In genomic region chr16:67665598-67665997, GRCh38 we compare ENCODE assay signal across 6 cellular contexts. TPM values are rescaled to one million over a fixed set of nuclear protein-coding genes. Genes with fewer than 3 reads are reported as not detected.
A peak's percentile ranks its signal among the peaks of the same experiment; 100 is the strongest.
DNase-seq lines count a peak whose midpoint lies in the region; ATAC-seq, FAIRE-seq and TF ChIP-seq lines count a peak whose summit lies in the region.

No MANE protein-coding gene starts in this region.

- in situ Hi-C loops in K562 (cut with MboI): loop anchor here (5.0 kb wide), 1 partner anchor 262 kb away; no protein-coding TSS in a partner anchor

- no peaks in the 10 kb centered on the region for H3K9me3 ChIP-seq in HCT116 (ENCODE audit: control insufficient read depth in 1 of 2, insufficient read depth in 1 of 2, low read depth in 1 of 2, low read length in 2 of 2)
- H3K9me3 ChIP-seq in K562 (replicated peaks; ENCODE audit: control insufficient read depth, insufficient read depth, low read depth, low read length): no peaks in the 10 kb centered on the region
- no peaks in the 10 kb centered on the region for H3K9me3 ChIP-seq in osteoblast (ENCODE audit: low read depth, low read length)

- H2AFZ ChIP-seq in HCT116 (ENCODE audit: low read depth, low read length, poor library complexity, severe bottlenecking) (no peak overlapping the region), K562 (ENCODE audit: low read depth, low read length) (peak overlapping the region; percentile 99), osteoblast (ENCODE audit: low read length) (peak overlapping the region; percentile 35)

- H3K9me2 ChIP-seq in HCT116 (ENCODE audit: insufficient read depth): no peaks in the 10 kb centered on the region

- ATAC-seq in HCT116 (no peak), K562 (no peak), esophagus mucosa (no peak)

- H3K79me2 ChIP-seq in HCT116 (ENCODE audit: insufficient read depth, low read length) (peaks cover 5% of the 10 kb centered on the region; the same call in 1 of the 2 replicates), K562 (ENCODE audit: control insufficient read depth, insufficient read depth, low read length) (peaks cover 3% of the 10 kb centered on the region; the same call in 1 of the 3 replicates), osteoblast (ENCODE audit: insufficient read depth, low read length) (peaks cover 4% of the 10 kb centered on the region)

- H3K36me3 ChIP-seq in HCT116 (ENCODE audit: control insufficient read depth in 1 of 2, insufficient read depth in 2 of 2, low read length in 2 of 2) (no peaks in the 10 kb centered on the region), K562 (ENCODE audit: control insufficient read depth, insufficient read depth, low read length) (peaks cover 7% of the 10 kb centered on the region; the same call in 2 of the 3 replicates), osteoblast (ENCODE audit: insufficient read depth, low read length) (peaks cover 5% of the 10 kb centered on the region)

- no peaks in the 10 kb centered on the region for H3K27me3 ChIP-seq in HCT116 (ENCODE audit: insufficient read depth, low read length)
- H3K27me3 ChIP-seq in K562 (ENCODE audit: control insufficient read depth in 2 of 2, insufficient read depth in 2 of 2, low read length in 2 of 2): no peaks in the 10 kb centered on the region
- H3K27me3 ChIP-seq in osteoblast (ENCODE audit: insufficient read depth, low read length): no peaks in the 10 kb centered on the region

- intact Hi-C loops in HCT116 (cut with micrococcal nuclease): loop anchor here (10.0 kb wide), 1 partner anchor 711 kb away; no protein-coding TSS in a partner anchor
- intact Hi-C loops in K562 (cut with micrococcal nuclease): no loop called here

- 61% methylated on average over 5 of the region's 5 CpGs for WGBS in K562 (ENCODE audit: insufficient coverage, low coverage, missing lambda C conversion rate)

- RAD21 ChIA-PET in HCT116 (lab: Charles Lee; ENCODE audit: low non-redundant PET in 1 of 2, low total read pairs in 2 of 2, uncharacterized antibody in 2 of 2, unreplicated experiment in 2 of 2): no interaction called here

- TF ChIP-seq RAD21 in HCT116 (IDR thresholded peaks at IDR 0.05; ENCODE audit: low read depth) (no peak), K562 (CRISPR knock-in tag; conservative IDR thresholded peaks at IDR 0.05 in 1 of 2, IDR thresholded peaks at IDR 0.05 in 1 of 2) (no peak)

- no peak for TF ChIP-seq CTCF in HCT116 (IDR thresholded peaks at IDR 0.05 in 2 of 3, conservative IDR thresholded peaks at IDR 0.05 in 1 of 3; ENCODE audit: borderline replicate concordance in 1 of 3, insufficient read depth in 1 of 3, low read depth in 2 of 3, low read length in 2 of 3)
- TF ChIP-seq CTCF in K562 (IDR thresholded peaks at IDR 0.05 in 2 of 3, conservative IDR thresholded peaks at IDR 0.05 in 1 of 3; ENCODE audit: insufficient read depth in 2 of 3, low read depth in 1 of 3, low read length in 3 of 3): no peak
- no peak for TF ChIP-seq CTCF in osteoblast (IDR thresholded peaks at IDR 0.05; ENCODE audit: extremely low read depth, low read depth, low read length)

- TF ChIP-seq POLR2A in HCT116 (IDR thresholded peaks at IDR 0.05; ENCODE audit: borderline replicate concordance, extremely low read depth, insufficient read depth, insufficient read length) (no peak), K562 (conservative IDR thresholded peaks at IDR 0.05) (no peak)

- H3K4me1 ChIP-seq in HCT116 (ENCODE audit: control insufficient read depth in 1 of 2, insufficient read depth in 2 of 2, low read length in 2 of 2) (peaks cover 9 to 44% of the 10 kb centered on the region in 2 experiments; a peak in 3 of 4 replicates), K562 (replicated peaks in 1 of 2; ENCODE audit: control insufficient read depth in 2 of 2, insufficient read depth in 2 of 2, low read length in 2 of 2) (peaks cover 14 to 58% of the 10 kb centered on the region in 2 experiments), osteoblast (ENCODE audit: insufficient read depth, low read length) (peaks cover 15% of the 10 kb centered on the region)

- H4K20me1 ChIP-seq in HCT116 (ENCODE audit: insufficient read depth) (no peaks in the 10 kb centered on the region), K562 (replicated peaks; ENCODE audit: control insufficient read depth, insufficient read depth, low read length) (peaks cover 2% of the 10 kb centered on the region; the same call in 1 of the 2 replicates), osteoblast (ENCODE audit: insufficient read depth, low read length) (no peaks in the 10 kb centered on the region)

- POLR2A ChIA-PET in HCT116 (lab: Charles Lee) (no interaction called here), K562 (lab: Yijun Ruan, JAX) (interaction anchor here (0.6 to 1.5 kb wide), 3 partner anchors 17 to 270 kb away, joined by 3 to 6 read pairs (median 4); no protein-coding TSS in a partner anchor)

- no peak for TF ChIP-seq EP300 in K562 (IDR thresholded peaks at IDR 0.05; ENCODE audit: low read length)

- no peaks in the 10 kb centered on the region for H3K9me1 ChIP-seq in K562 (ENCODE audit: control insufficient read depth, insufficient read depth, low read length)

- TSS peak; percentile 49 for BruUV-seq in HCT116 (replicated peaks; lab: Mats Ljungman, UMichigan)
- TSS peak; percentile 49 for BruUV-seq in K562 (replicated peaks; lab: Mats Ljungman, UMichigan)

- peak overlapping the region; percentile 50; the same call in 1 of the 2 replicates for H3K27ac ChIP-seq in HCT116 (ENCODE audit: low read depth, low read length)
- H3K27ac ChIP-seq in K562 (ENCODE audit: extremely low read depth, low read depth, low read length): no peak overlapping the region
- peak overlapping the region; percentile 43 for H3K27ac ChIP-seq in osteoblast (ENCODE audit: low read depth, low read length)

- peak; percentile 19 for FAIRE-seq in K562 (lab: Jason Lieb, UNC)

- DNase-seq in HCT116 (ENCODE audit: low read depth, low spot score) (no peak), K562 (ENCODE audit: extremely low read depth in 1 of 4, low spot score in 3 of 4) (no peak), osteoblast (ENCODE audit: insufficient read length, low spot score, missing footprints) (peak; percentile 59), EL (no peak), occipital lobe (lab: John Stamatoyannopoulos, UW) (no peak)

- H3K9ac ChIP-seq in HCT116 (ENCODE audit: low read length): peak overlapping the region; percentile 78
- H3K9ac ChIP-seq in K562 (ENCODE audit: insufficient read depth in 1 of 2, low read depth in 2 of 2, low read length in 2 of 2): peak overlapping the region; percentile 63 to 95

- peak overlapping the region; percentile 63 to 71 for H3K4me3 ChIP-seq in HCT116 (replicated peaks in 1 of 2; ENCODE audit: low read depth in 1 of 2, low read length in 2 of 2)
- peak overlapping the region; percentile 78 for H3K4me3 ChIP-seq in K562
- peak overlapping the region; percentile 85 for H3K4me3 ChIP-seq in osteoblast (ENCODE audit: insufficient read depth, low read length)

- CTCF ChIA-PET in HCT116 (lab: Charles Lee) (interaction anchor here (1.3 kb wide), 1 partner anchor 119 kb away, joined by 7 read pairs; no protein-coding TSS in a partner anchor), K562 (lab: Yijun Ruan, JAX; ENCODE audit: low intra/inter-chr PET ratio) (interaction anchor here (0.6 kb wide), 1 partner anchor 152 kb away, joined by 4 read pairs; no protein-coding TSS in a partner anchor)

- H3K4me2 ChIP-seq in HCT116 (ENCODE audit: low read length) (peak overlapping the region; percentile 98), K562 (ENCODE audit: insufficient read depth, low read length) (peak overlapping the region; percentile 74), osteoblast (ENCODE audit: insufficient read depth, low read length) (peak overlapping the region; percentile 85)

RNA-seq across cellular contexts. Expression of gene ENKD1, which starts 1.0 kb away (rescaled TPM):
- total RNA-seq in HCT116 (2021; ENCODE audit: unreplicated experiment) (16.8 TPM), K562 (2014; rRNA removed) (26.4 and 26.9 TPM in 2 replicates), K562 (2014; rRNA removed; fragmentation: Illumina TruSeq; extraction: Trizol) (5.2 and 6.9 TPM in 2 replicates), K562 (2015; rRNA removed; fragmentation: Illumina TruSeq; extraction: Trizol) (10.0 and 10.4 TPM in 2 replicates), K562 (2021) (21.2 and 21.4 TPM in 2 replicates), osteoblast (13.3 and 15.9 TPM in 2 replicates), esophagus mucosa (3.8 TPM), occipital lobe (6.2 TPM)
- polyA plus RNA-seq in HCT116 (2012): 19.8 and 20.2 TPM in 2 replicates
- total RNA-seq in K562 (2011; cell fraction: chromatin; rRNA removed; ENCODE audit: low replicate concordance): 9.2 and 22.5 TPM in 2 replicates
- total RNA-seq in K562 (2011; cell fraction: nucleolus; rRNA removed): 20.0 and 29.5 TPM in 2 replicates
- 11.5 and 14.6 TPM in 2 replicates for total RNA-seq in K562 (2011; cell fraction: nucleoplasm; rRNA removed)
- polyA plus RNA-seq in K562 (2011; rRNA removed) (8.3 and 10.0 TPM in 2 replicates), K562 (2014; fragmentation: Illumina TruSeq; extraction: Trizol) (4.4 and 11.6 TPM in 2 replicates), K562 (2014; fragmentation: Nextera tagmentation; extraction: Ambion mirVana) (1 to 10 TPM; 1.1 to 1.6 TPM), K562 (2014; rRNA removed) (25.2 and 27.2 TPM in 2 replicates)
- 10.7 and 27.8 TPM in 2 replicates for polyA plus RNA-seq in K562 (2011; cell fraction: cytosol; rRNA removed)
- polyA plus RNA-seq in K562 (2011; cell fraction: nucleus; rRNA removed): 31.0 and 66.3 TPM in 2 replicates
- 15.3 and 19.8 TPM in 2 replicates for polyA plus RNA-seq in K562 (2012)
- polyA minus RNA-seq in K562 (2011; rRNA and poly(A)+ RNA removed): 2.5 and 3.0 TPM in 2 replicates
- polyA minus RNA-seq in K562 (2011; cell fraction: cytosol; rRNA and poly(A)+ RNA removed): 5.2 and 8.1 TPM in 2 replicates
- 6.9 and 8.1 TPM in 2 replicates for polyA minus RNA-seq in K562 (2011; cell fraction: nucleus; rRNA and poly(A)+ RNA removed)

RNA-seq across cellular contexts. Expression of gene C16orf86, which starts 1.0 kb away (rescaled TPM):
- total RNA-seq in HCT116 (2021; ENCODE audit: unreplicated experiment): 0.79 TPM
- polyA plus RNA-seq in HCT116 (2012): 0.23 and 0.25 TPM in 2 replicates
- total RNA-seq in K562 (2011; cell fraction: chromatin; rRNA removed; ENCODE audit: low replicate concordance): 0.25 and 0.76 TPM in 2 replicates
- total RNA-seq in K562 (2011; cell fraction: nucleolus; rRNA removed): 0.79 and 1.0 TPM in 2 replicates
- 0.29 and 1.3 TPM in 2 replicates for total RNA-seq in K562 (2011; cell fraction: nucleoplasm; rRNA removed)
- total RNA-seq in K562 (2014; rRNA removed): 0.94 and 1.2 TPM in 2 replicates
- total RNA-seq in K562 (2014; rRNA removed; fragmentation: Illumina TruSeq; extraction: Trizol): not detected in 2 replicates
- total RNA-seq in K562 (2015; rRNA removed; fragmentation: Illumina TruSeq; extraction: Trizol): 0.22 and 0.34 TPM in 2 replicates
- 0.33 and 2.2 TPM in 2 replicates for total RNA-seq in K562 (2021)
- 0.15 and 0.37 TPM in 2 replicates for polyA plus RNA-seq in K562 (2011; rRNA removed)
- 0.43 and 0.48 TPM in 2 replicates for polyA plus RNA-seq in K562 (2011; cell fraction: cytosol; rRNA removed)
- 1.4 and 2.2 TPM in 2 replicates for polyA plus RNA-seq in K562 (2011; cell fraction: nucleus; rRNA removed)
- polyA plus RNA-seq in K562 (2012): 0.56 and 1.4 TPM in 2 replicates
- polyA plus RNA-seq in K562 (2014; fragmentation: Illumina TruSeq; extraction: Trizol): 0.13 and 0.26 TPM in 2 replicates
- not detected for polyA plus RNA-seq in K562 (2014; fragmentation: Nextera tagmentation; extraction: Ambion mirVana)
- polyA plus RNA-seq in K562 (2014; rRNA removed): 0.74 and 0.76 TPM in 2 replicates
- polyA minus RNA-seq in K562 (2011; rRNA and poly(A)+ RNA removed): not detected in 2 replicates
- polyA minus RNA-seq in K562 (2011; cell fraction: cytosol; rRNA and poly(A)+ RNA removed): not detected in 2 replicates
- polyA minus RNA-seq in K562 (2011; cell fraction: nucleus; rRNA and poly(A)+ RNA removed): 0.54 and 0.56 TPM in 2 replicates
- 6.2 and 6.9 TPM in 2 replicates for total RNA-seq in osteoblast
- 0.84 TPM for total RNA-seq in esophagus mucosa
- total RNA-seq in occipital lobe: 3.1 TPM

RNA-seq across cellular contexts. Expression of gene PARD6A, which starts 4.8 kb away (rescaled TPM):
- total RNA-seq in HCT116 (2021; ENCODE audit: unreplicated experiment) (5.6 TPM), K562 (2014; rRNA removed) (1.00 and 1.8 TPM in 2 replicates), K562 (2014; rRNA removed; fragmentation: Illumina TruSeq; extraction: Trizol) (0.26 and 0.44 TPM in 2 replicates), K562 (2015; rRNA removed; fragmentation: Illumina TruSeq; extraction: Trizol) (0.14 and 0.68 TPM in 2 replicates), K562 (2021) (0.85 and 2.0 TPM in 2 replicates), osteoblast (2.4 and 2.9 TPM in 2 replicates), esophagus mucosa (1.8 TPM), occipital lobe (8.3 TPM)
- polyA plus RNA-seq in HCT116 (2012): 7.5 and 9.1 TPM in 2 replicates
- 0.33 and 0.72 TPM in 2 replicates for total RNA-seq in K562 (2011; cell fraction: chromatin; rRNA removed; ENCODE audit: low replicate concordance)
- 0.50 and 1.1 TPM in 2 replicates for total RNA-seq in K562 (2011; cell fraction: nucleolus; rRNA removed)
- total RNA-seq in K562 (2011; cell fraction: nucleoplasm; rRNA removed): 0.44 and 0.46 TPM in 2 replicates
- polyA plus RNA-seq in K562 (2011; rRNA removed) (0.42 and 0.52 TPM in 2 replicates), K562 (2014; fragmentation: Illumina TruSeq; extraction: Trizol) (0.28 and 0.75 TPM in 2 replicates), K562 (2014; fragmentation: Nextera tagmentation; extraction: Ambion mirVana) (under 1 TPM; 0.04 to 0.13 TPM), K562 (2014; rRNA removed) (0.46 and 0.81 TPM in 2 replicates)
- 1.4 and 3.0 TPM in 2 replicates for polyA plus RNA-seq in K562 (2011; cell fraction: cytosol; rRNA removed)
- polyA plus RNA-seq in K562 (2011; cell fraction: nucleus; rRNA removed): 0.72 and 1.5 TPM in 2 replicates
- 0.83 and 1.0 TPM in 2 replicates for polyA plus RNA-seq in K562 (2012)
- not detected in 2 replicates for polyA minus RNA-seq in K562 (2011; rRNA and poly(A)+ RNA removed)
- not detected in 2 replicates for polyA minus RNA-seq in K562 (2011; cell fraction: cytosol; rRNA and poly(A)+ RNA removed)
- polyA minus RNA-seq in K562 (2011; cell fraction: nucleus; rRNA and poly(A)+ RNA removed): 0.27 and 1.00 TPM in 2 replicates

RNA-seq across cellular contexts. Expression of gene ACD, which starts 5.5 kb away (rescaled TPM):
- total RNA-seq in HCT116 (2021; ENCODE audit: unreplicated experiment): 53.8 TPM
- polyA plus RNA-seq in HCT116 (2012): 47.0 and 53.5 TPM in 2 replicates
- total RNA-seq in K562 (2011; cell fraction: chromatin; rRNA removed; ENCODE audit: low replicate concordance): 27.7 and 92.8 TPM in 2 replicates
- 78.5 and 91.1 TPM in 2 replicates for total RNA-seq in K562 (2011; cell fraction: nucleolus; rRNA removed)
- total RNA-seq in K562 (2011; cell fraction: nucleoplasm; rRNA removed): 47.1 and 51.1 TPM in 2 replicates
- 34.9 and 46.5 TPM in 2 replicates for total RNA-seq in K562 (2014; rRNA removed)
- total RNA-seq in K562 (2014; rRNA removed; fragmentation: Illumina TruSeq; extraction: Trizol): 6.1 and 9.0 TPM in 2 replicates
- 18.5 and 19.7 TPM in 2 replicates for total RNA-seq in K562 (2015; rRNA removed; fragmentation: Illumina TruSeq; extraction: Trizol)
- 44.9 and 47.4 TPM in 2 replicates for total RNA-seq in K562 (2021)
- polyA plus RNA-seq in K562 (2011; rRNA removed): 19.2 and 33.4 TPM in 2 replicates
- 30.9 and 49.1 TPM in 2 replicates for polyA plus RNA-seq in K562 (2011; cell fraction: cytosol; rRNA removed)
- 129 and 135 TPM in 2 replicates for polyA plus RNA-seq in K562 (2011; cell fraction: nucleus; rRNA removed)
- 39.1 and 47.2 TPM in 2 replicates for polyA plus RNA-seq in K562 (2012)
- polyA plus RNA-seq in K562 (2014; fragmentation: Illumina TruSeq; extraction: Trizol): 25.8 and 34.6 TPM in 2 replicates
- 1 to 10 TPM; 4.2 to 4.5 TPM for polyA plus RNA-seq in K562 (2014; fragmentation: Nextera tagmentation; extraction: Ambion mirVana)
- polyA plus RNA-seq in K562 (2014; rRNA removed): 36.5 and 40.0 TPM in 2 replicates
- polyA minus RNA-seq in K562 (2011; rRNA and poly(A)+ RNA removed): 7.4 and 10.3 TPM in 2 replicates
- polyA minus RNA-seq in K562 (2011; cell fraction: cytosol; rRNA and poly(A)+ RNA removed): 21.4 and 34.7 TPM in 2 replicates
- polyA minus RNA-seq in K562 (2011; cell fraction: nucleus; rRNA and poly(A)+ RNA removed): 34.5 and 45.7 TPM in 2 replicates
- total RNA-seq in osteoblast: 16.5 and 18.8 TPM in 2 replicates
- 7.8 TPM for total RNA-seq in esophagus mucosa
- total RNA-seq in occipital lobe: 17.6 TPM

RNA-seq across cellular contexts. Expression of gene CARMIL2, which starts 20.7 kb away (rescaled TPM):
- total RNA-seq in HCT116 (2021; ENCODE audit: unreplicated experiment) (33.9 TPM), K562 (2014; rRNA removed) (0.20 and 1.0 TPM in 2 replicates), K562 (2014; rRNA removed; fragmentation: Illumina TruSeq; extraction: Trizol) (0.19 TPM in 1 of 2 replicates, not detected in the other), K562 (2015; rRNA removed; fragmentation: Illumina TruSeq; extraction: Trizol) (0.38 and 0.43 TPM in 2 replicates), K562 (2021) (2.1 and 2.9 TPM in 2 replicates), osteoblast (under 0.01 TPM in 2 replicates), esophagus mucosa (2.4 TPM), occipital lobe (3.1 TPM)
- polyA plus RNA-seq in HCT116 (2012): 11.7 and 13.7 TPM in 2 replicates
- total RNA-seq in K562 (2011; cell fraction: chromatin; rRNA removed; ENCODE audit: low replicate concordance): 5.5 and 22.6 TPM in 2 replicates
- total RNA-seq in K562 (2011; cell fraction: nucleolus; rRNA removed): 12.2 and 15.7 TPM in 2 replicates
- total RNA-seq in K562 (2011; cell fraction: nucleoplasm; rRNA removed): 5.3 and 7.8 TPM in 2 replicates
- polyA plus RNA-seq in K562 (2011; rRNA removed) (0.79 and 0.99 TPM in 2 replicates), K562 (2014; fragmentation: Illumina TruSeq; extraction: Trizol) (0.39 and 0.57 TPM in 2 replicates), K562 (2014; fragmentation: Nextera tagmentation; extraction: Ambion mirVana) (not detected), K562 (2014; rRNA removed) (0.95 and 1.0 TPM in 2 replicates)
- polyA plus RNA-seq in K562 (2011; cell fraction: cytosol; rRNA removed): 0.56 and 1.4 TPM in 2 replicates
- polyA plus RNA-seq in K562 (2011; cell fraction: nucleus; rRNA removed): 6.4 and 17.4 TPM in 2 replicates
- polyA plus RNA-seq in K562 (2012): 0.91 and 4.2 TPM in 2 replicates
- polyA minus RNA-seq in K562 (2011; rRNA and poly(A)+ RNA removed): 0.60 and 1.3 TPM in 2 replicates
- 1.4 and 2.6 TPM in 2 replicates for polyA minus RNA-seq in K562 (2011; cell fraction: cytosol; rRNA and poly(A)+ RNA removed)
- polyA minus RNA-seq in K562 (2011; cell fraction: nucleus; rRNA and poly(A)+ RNA removed): 1.8 and 5.1 TPM in 2 replicates
